ENCODE assay signal across 1 cellular context in genomic region chr19:41910240-41910991, GRCh38.
TF ChIP-seq lines count a peak whose summit lies in the region.

No MANE protein-coding gene starts in this region.

TF ChIP-seq in GM12878, 131 proteins besides CTCF, POLR2A, EP300 and RAD21:
- TF ChIP-seq ZNF274 (IDR thresholded peaks at IDR 0.05; ENCODE audit: insufficient read depth, insufficient read length) (no peak), SMC3 (IDR thresholded peaks at IDR 0.05; ENCODE audit: borderline replicate concordance, low read length) (no peak), RELA (IDR thresholded peaks at IDR 0.05; ENCODE audit: borderline replicate concordance, partially characterized antibody) (no peak), SRF (IDR thresholded peaks at IDR 0.05; ENCODE audit: low read depth in 2 of 2, low read length in 2 of 2) (no peak)
